8 cellular contexts compared by ENCODE assay signal in genomic region chr12:67025543-67026114, GRCh38.
DNase-seq lines count a peak whose midpoint lies in the region; ATAC-seq and TF ChIP-seq lines count a peak whose summit lies in the region.

No MANE protein-coding gene starts in this region.

- H3K27me3 Mint-ChIP-seq in activated CD4-positive, alpha-beta memory T cell treated with anti-CD3 and anti-CD28 coated beads, Interleukin-2, amount 10 ng/mL, durations not matched to agents 7 days and 5 days, result peaks cover 8% of the 10 kb centered on the region

- H3K4me3 Mint-ChIP-seq in activated CD4-positive, alpha-beta memory T cell treated with anti-CD3 and anti-CD28 coated beads, Interleukin-2, amount 10 ng/mL, durations not matched to agents 7 days and 5 days, result no peak overlapping the region

- no peaks in the 10 kb centered on the region for H3K4me1 Mint-ChIP-seq in activated CD4-positive, alpha-beta memory T cell treated with anti-CD3 and anti-CD28 coated beads, Interleukin-2, amount 10 ng/mL, durations not matched to agents 7 days and 5 days

- TF ChIP-seq CTCF in GM12873 (IDR thresholded peaks at IDR 0.05; ENCODE audit: insufficient read depth, low read depth, low read length, missing control alignments), result peak; percentile 75
- TF ChIP-seq CTCF in fibroblast of the aortic adventitia (IDR thresholded peaks at IDR 0.05; ENCODE audit: insufficient read depth, low read length), result peak; percentile 82

- intact Hi-C loops in posterior vena cava (cut with DNase I), result no loop called here

- no peaks in the 10 kb centered on the region for H3K36me3 Mint-ChIP-seq in activated CD4-positive, alpha-beta memory T cell treated with anti-CD3 and anti-CD28 coated beads, Interleukin-2, amount 10 ng/mL, durations not matched to agents 7 days and 5 days (ENCODE audit: low read depth)

- DNase-seq in AG08396 (ENCODE audit: low spot score) (peak; percentile 29), NCI-H2227 treated with DMSO at 0.1 percent for 48 hours (lab: John Stamatoyannopoulos, UW) (peak; percentile 17), fibroblast of the aortic adventitia (ENCODE audit: low read depth) (peak; percentile 20), posterior vena cava (ENCODE audit: low spot score) (no peak)
- DNase-seq in activated CD4-positive, alpha-beta memory T cell treated with anti-CD3 and anti-CD28 coated beads, Interleukin-2, amount 10 ng/mL, durations not matched to agents 7 days and 5 days, result peak; percentile 33
- peak; percentile 64 to 73 for DNase-seq in stimulated activated CD4-positive, alpha-beta T cell treated with anti-CD3 and anti-CD28 coated beads, Interleukin-2, amount 100 ng/mL, for 24 hours

- no peak overlapping the region for H3K27ac Mint-ChIP-seq in activated CD4-positive, alpha-beta memory T cell treated with anti-CD3 and anti-CD28 coated beads, Interleukin-2, amount 10 ng/mL, durations not matched to agents 7 days and 5 days

- no peaks in the 10 kb centered on the region for H3K9me3 Mint-ChIP-seq in activated CD4-positive, alpha-beta memory T cell treated with anti-CD3 and anti-CD28 coated beads, Interleukin-2, amount 10 ng/mL, durations not matched to agents 7 days and 5 days

- peak; percentile 88 for ATAC-seq in HG02938 (IDR thresholded peaks at IDR 0.05; ENCODE audit: unreplicated experiment)

- CTCF ChIA-PET in activated CD4-positive, alpha-beta memory T cell treated with anti-CD3 and anti-CD28 coated beads, Interleukin-2, amount 10 ng/mL, durations not matched to agents 7 days and 5 days (lab: Charles Lee), result interaction anchor here (0.7 to 1.9 kb wide), 9 partner anchors 13 to 918 kb away, joined by 3 to 8 read pairs (median 3); no protein-coding TSS in a partner anchor

- no peak overlapping the region for H3K4me3 ChIP-seq in fibroblast of the aortic adventitia (ENCODE audit: low read depth, low read length)

- POLR2A ChIA-PET in activated CD4-positive, alpha-beta memory T cell treated with anti-CD3 and anti-CD28 coated beads, Interleukin-2, amount 10 ng/mL, durations not matched to agents 7 days and 5 days (lab: Charles Lee), result no interaction called here
